ENCODE assay signal across 18 cellular contexts in genomic region chr6:36837686-36838085, GRCh38.
"Had no signal": no experiment of that assay in that cellular context is flagged by ENCODE, and none has a peak within 500 bp of the region (broad histone marks: within the 10 kb centered on the region; RNA-seq: fewer than 3 reads in every experiment).

No MANE protein-coding gene starts in this region.

- ATAC-seq: upper lobe of right lung had no signal

- H3K27ac ChIP-seq: adrenal gland, parathyroid adenoma, SJCRH30, suprapubic skin, upper lobe of right lung had no signal

- DNase-seq: activated CD4-positive, alpha-beta T cell treated with anti-CD3 and anti-CD28 coated beads, Interleukin-2, amount 50 U/mL, for 48 hours; activated CD4-positive, CD25-positive, alpha-beta regulatory T cell treated with anti-CD3 and anti-CD28 coated beads, Interleukin-2, amount 50 U/mL, for 72 hours; activated naive CD4-positive, alpha-beta T cell treated with anti-CD3 and anti-CD28 coated beads, Interleukin-2, amount 10 ng/mL, durations not matched to agents 7 days and 5 days; adrenal gland; central memory CD4-positive, alpha-beta T cell; cortex of kidney; effector CD8-positive, alpha-beta T cell; foreskin fibroblast; hypothalamus; kidney; mesendoderm; SJCRH30; T1000; upper lobe of right lung had no signal

- H3K9me3 ChIP-seq: adrenal gland, SJCRH30, suprapubic skin, upper lobe of right lung had no signal

- H3K27me3 ChIP-seq: adrenal gland had no signal

- H3K4me3 ChIP-seq: adrenal gland, SJCRH30, suprapubic skin, upper lobe of right lung had no signal

- H3K36me3 ChIP-seq: adrenal gland, SJCRH30, suprapubic skin, upper lobe of right lung had no signal

- H2AFZ ChIP-seq: parathyroid adenoma had no signal

- H3K79me2 ChIP-seq: parathyroid adenoma had no signal

- H3K27ac Mint-ChIP-seq: activated naive CD4-positive, alpha-beta T cell treated with anti-CD3 and anti-CD28 coated beads, Interleukin-2, amount 10 ng/mL, durations not matched to agents 7 days and 5 days; activated T-helper 2 cell treated with anti-CD3 and anti-CD28 coated beads, Interferon-gamma antibody, Interleukin-2, Interleukin-4, amounts not matched to agents 10 μg/mL and 5 μg/mL and 100 μg/mL, durations not matched to agents 14 hours and 24 hours and 36 hours; stimulated activated naive CD8-positive, alpha-beta T cell treated with anti-CD3 and anti-CD28 coated beads, Interleukin-15, Interleukin-2, amounts not matched to agents 100 ng/mL and 50 ng/mL, for 24 hours had no signal

- H3K9me3 Mint-ChIP-seq: activated T-helper 2 cell treated with anti-CD3 and anti-CD28 coated beads, Interferon-gamma antibody, Interleukin-2, Interleukin-4, amounts not matched to agents 10 μg/mL and 5 μg/mL and 100 μg/mL, durations not matched to agents 14 hours and 24 hours and 36 hours; stimulated activated naive CD8-positive, alpha-beta T cell treated with anti-CD3 and anti-CD28 coated beads, Interleukin-15, Interleukin-2, amounts not matched to agents 100 ng/mL and 50 ng/mL, for 24 hours had no signal

- H3K9ac ChIP-seq: parathyroid adenoma had no signal

- H3K36me3 Mint-ChIP-seq: activated naive CD4-positive, alpha-beta T cell treated with anti-CD3 and anti-CD28 coated beads, Interleukin-2, amount 10 ng/mL, durations not matched to agents 7 days and 5 days had no signal

- H3K4me3 Mint-ChIP-seq: stimulated activated naive CD8-positive, alpha-beta T cell treated with anti-CD3 and anti-CD28 coated beads, Interleukin-15, Interleukin-2, amounts not matched to agents 100 ng/mL and 50 ng/mL, for 24 hours had no signal
